Comparison of ENCODE assay signal across 15 cellular contexts in genomic region chr5:133686566-133686965, GRCh38.
DNase-seq lines count a peak whose midpoint lies in the region; ATAC-seq, FAIRE-seq and TF ChIP-seq lines count a peak whose summit lies in the region.
"Had no signal": no experiment of that assay in that cellular context is flagged by ENCODE, and none has a peak within 500 bp of the region (broad histone marks: within the 10 kb centered on the region; RNA-seq: fewer than 3 reads in every experiment).

No MANE protein-coding gene starts in this region.

- H3K56ac ChIP-seq in H9 (ENCODE audit: insufficient read length, low read depth, low read length), result no peak overlapping the region

- H3K23me2 ChIP-seq in H9 (ENCODE audit: insufficient read length, low read depth, low read length, poor library complexity, severe bottlenecking), result no peaks in the 10 kb centered on the region

- no peak overlapping the region for H2BK20ac ChIP-seq in H9 (ENCODE audit: low read depth, low read length, poor library complexity, severe bottlenecking)

- no peak overlapping the region for H2BK12ac ChIP-seq in H9 (ENCODE audit: insufficient read length, low read depth, low read length)

- H3K27ac Mint-ChIP-seq in H9, result no peak overlapping the region; a peak in 1 of 7 replicates
- H3K27ac Mint-ChIP-seq: B cell; CD8-positive, alpha-beta T cell had no signal

- H3K9ac ChIP-seq in H9 (ENCODE audit: extremely low read depth, insufficient read length, low read length), result no peak overlapping the region
- H3K9ac ChIP-seq: BLaER1 treated with 17β-estradiol and CSF1 and Interleukin-3, amounts not matched to agents 10 nM and 100 nM; GM23248 had no signal

- no peak overlapping the region for H3K23ac ChIP-seq in H9 (ENCODE audit: insufficient read length, low read depth, low read length)

- no peak overlapping the region for H3K4me3 Mint-ChIP-seq in H9
- H3K4me3 Mint-ChIP-seq: B cell; CD8-positive, alpha-beta T cell had no signal

- H3K18ac ChIP-seq in H9 (ENCODE audit: insufficient read length, low read depth, low read length), result peak overlapping the region; percentile 44

- H3K4ac ChIP-seq in H9 (ENCODE audit: low read depth, low read length), result no peak overlapping the region

- no peak overlapping the region for H2AFZ ChIP-seq in H9 (ENCODE audit: low read length)
- H2AFZ ChIP-seq: GM23248 had no signal

- H3K4me3 ChIP-seq in RWPE2 (ENCODE audit: severe bottlenecking), result no peak overlapping the region
- H3K4me3 ChIP-seq in epithelial cell of esophagus (ENCODE audit: low read length), result no peak overlapping the region
- H3K4me3 ChIP-seq in stomach, result no peak overlapping the region
- H3K4me3 ChIP-seq: BLaER1 treated with 17β-estradiol and CSF1 and Interleukin-3, amounts not matched to agents 10 nM and 100 nM; GM23248 had no signal

- H3K79me1 ChIP-seq in H9 (ENCODE audit: insufficient read depth, low read depth, low read length, poor library complexity, severe bottlenecking), result no peaks in the 10 kb centered on the region

- DNase-seq in H9 (no peak), RWPE2 (ENCODE audit: low spot score) (no peak), epithelial cell of esophagus (ENCODE audit: low read depth) (peak; percentile 76), stomach (peak; percentile 4), HTR-8/SVneo (ENCODE audit: insufficient read length, low spot score) (no peak)
- DNase-seq: Calu3; CD8-positive, alpha-beta T cell; DMS79 treated with DMSO at 0.1 percent for 48 hours; GF-D8; GM23248 had no signal

- no peak overlapping the region for H4K8ac ChIP-seq in H9 (replicated peaks; ENCODE audit: insufficient read length, low read depth, low read length)

- TF ChIP-seq EP300 in stomach (IDR thresholded peaks at IDR 0.05), result no peak

- H3K9me3 Mint-ChIP-seq in H9, result no peaks in the 10 kb centered on the region
- H3K9me3 Mint-ChIP-seq: CD8-positive, alpha-beta T cell had no signal

- ATAC-seq in RWPE2 (ENCODE audit: low read depth), result peak; percentile 40; the same call in 1 of the 3 replicates
- no peak for ATAC-seq in HG03045 (IDR thresholded peaks at IDR 0.05; ENCODE audit: unreplicated experiment)
- ATAC-seq: CD8-positive, alpha-beta T cell; HCT116 had no signal

- no peaks in the 10 kb centered on the region for H3K79me2 ChIP-seq in H9 (ENCODE audit: insufficient read depth, low read length)

- peaks cover 4% of the 10 kb centered on the region; the same call in 1 of the 2 replicates for H3K27me3 Mint-ChIP-seq in H9 (ENCODE audit: low read depth)

- no peak overlapping the region for H3K4me2 ChIP-seq in H9 (ENCODE audit: insufficient read depth, insufficient read length, low read length)
- H3K4me2 ChIP-seq: BLaER1 treated with 17β-estradiol and CSF1 and Interleukin-3, amounts not matched to agents 10 nM and 100 nM had no signal

- no peak for TF ChIP-seq CTCF in H9 (conservative IDR thresholded peaks at IDR 0.05)
- no peak for TF ChIP-seq CTCF in RWPE2 (IDR thresholded peaks at IDR 0.05; ENCODE audit: poor library complexity, severe bottlenecking)
- TF ChIP-seq CTCF in epithelial cell of esophagus (IDR thresholded peaks at IDR 0.05; ENCODE audit: insufficient read depth, low read depth, low read length, missing control alignments), result no peak
- TF ChIP-seq CTCF in stomach (IDR thresholded peaks at IDR 0.05), result no peak

- no peak overlapping the region for H2BK120ac ChIP-seq in H9 (ENCODE audit: low read depth, low read length, poor library complexity, severe bottlenecking)

- no peak for FAIRE-seq in HTR-8/SVneo (lab: Jason Lieb, UNC)
- FAIRE-seq: H54 had no signal

- H3K36me3 ChIP-seq in RWPE2 (ENCODE audit: low read depth) (no peaks in the 10 kb centered on the region), stomach (no peaks in the 10 kb centered on the region)
- H3K36me3 ChIP-seq: BLaER1 treated with 17β-estradiol and CSF1 and Interleukin-3, amounts not matched to agents 10 nM and 100 nM had no signal

- H4K5ac ChIP-seq in H9 (ENCODE audit: insufficient read length, low read depth, low read length), result no peak overlapping the region

- H3K9me3 ChIP-seq in H9 (ENCODE audit: control insufficient read depth, low read depth, low read length) (no peaks in the 10 kb centered on the region), RWPE2 (ENCODE audit: severe bottlenecking) (no peaks in the 10 kb centered on the region), stomach (no peaks in the 10 kb centered on the region)
- H3K9me3 ChIP-seq: BLaER1 treated with 17β-estradiol and CSF1 and Interleukin-3, amounts not matched to agents 10 nM and 100 nM had no signal

- no peak overlapping the region for H2BK5ac ChIP-seq in H9 (ENCODE audit: insufficient read length, low read length)

- peaks cover 3% of the 10 kb centered on the region for H4K20me1 ChIP-seq in H9 (ENCODE audit: control insufficient read depth, insufficient read depth, insufficient read length)
- H4K20me1 ChIP-seq: BLaER1 treated with 17β-estradiol and CSF1 and Interleukin-3, amounts not matched to agents 10 nM and 100 nM had no signal

- no peak overlapping the region for H3K14ac ChIP-seq in H9 (ENCODE audit: insufficient read depth, low read length)

- TF ChIP-seq POLR2A in stomach (IDR thresholded peaks at IDR 0.05), result no peak

- no CpG with 5 or more reads among the region's 3 CpGs for WGBS in H9 (ENCODE audit: extremely low coverage, insufficient read length, low lambda C conversion rate)
- 55 to 74% (median 56%) methylated on average over 3 of the region's 3 CpGs for WGBS in stomach, 5 donors

- H3K4me1 ChIP-seq in H9 (ENCODE audit: insufficient read depth, low read length), result no peaks in the 10 kb centered on the region
- H3K4me1 ChIP-seq in RWPE2 (ENCODE audit: insufficient read depth, poor library complexity, severe bottlenecking), result no peaks in the 10 kb centered on the region
- no peaks in the 10 kb centered on the region for H3K4me1 ChIP-seq in stomach

- no peak overlapping the region for H3T11ph ChIP-seq in H9 (ENCODE audit: low read length)

- no peak overlapping the region for H2AK5ac ChIP-seq in H9 (ENCODE audit: insufficient read length, low read length)

- H3K27ac ChIP-seq in H9 (ENCODE audit: insufficient read length, low read depth, low read length), result no peak overlapping the region
- no peak overlapping the region for H3K27ac ChIP-seq in RWPE2 (ENCODE audit: poor library complexity, severe bottlenecking)
- no peak overlapping the region for H3K27ac ChIP-seq in stomach
- H3K27ac ChIP-seq: BLaER1 treated with 17β-estradiol and CSF1 and Interleukin-3, amounts not matched to agents 10 nM and 100 nM; GM23248 had no signal

- H3K27me3 ChIP-seq in H9 (ENCODE audit: insufficient read depth, low read length), result no peaks in the 10 kb centered on the region
- H3K27me3 ChIP-seq in RWPE2 (ENCODE audit: insufficient read depth, poor library complexity, severe bottlenecking), result no peaks in the 10 kb centered on the region
- peaks cover 0 to 43% (median 5%) of the 10 kb centered on the region in 3 donors for H3K27me3 ChIP-seq in stomach
- H3K27me3 ChIP-seq: BLaER1 treated with 17β-estradiol and CSF1 and Interleukin-3, amounts not matched to agents 10 nM and 100 nM had no signal

- H4K91ac ChIP-seq in H9 (ENCODE audit: insufficient read length, low read depth, low read length), result no peak overlapping the region

- peaks cover 4 to 8% of the 10 kb centered on the region in 2 experiments for H3K4me1 Mint-ChIP-seq in H9

- intact Hi-C loops in stomach (cut with DNase I; ENCODE audit: low total_unique reads), result no loop called here

- no peak overlapping the region for H2BK15ac ChIP-seq in H9 (ENCODE audit: low read depth, low read length)

- H3K36me3 Mint-ChIP-seq in H9 (ENCODE audit: insufficient read depth in 1 of 3, low read depth in 3 of 3), result no peaks in the 10 kb centered on the region; a peak in 1 of 7 replicates
- H3K36me3 Mint-ChIP-seq: CD8-positive, alpha-beta T cell had no signal

Comparison
In these comparisons a context has a peak if more than half of its experiments do, and no peak if none do; other contexts are left out.
1. DNase-seq: peak in epithelial cell of esophagus (single experiment) and stomach (single experiment); none in H9 (single experiment), RWPE2 (single experiment) and HTR-8/SVneo (single experiment).